1 cellular context compared by ENCODE assay signal in genomic region chr2:195406886-195407603, GRCh38.
TF ChIP-seq lines count a peak whose summit lies in the region.

No MANE protein-coding gene starts in this region.

TF ChIP-seq in SK-N-SH treated with all-trans-retinoic acid at 6 μM for 48 hours, 23 proteins besides CTCF, POLR2A, EP300 and RAD21 (continued from another document):
- TF ChIP-seq, protein P1, sequence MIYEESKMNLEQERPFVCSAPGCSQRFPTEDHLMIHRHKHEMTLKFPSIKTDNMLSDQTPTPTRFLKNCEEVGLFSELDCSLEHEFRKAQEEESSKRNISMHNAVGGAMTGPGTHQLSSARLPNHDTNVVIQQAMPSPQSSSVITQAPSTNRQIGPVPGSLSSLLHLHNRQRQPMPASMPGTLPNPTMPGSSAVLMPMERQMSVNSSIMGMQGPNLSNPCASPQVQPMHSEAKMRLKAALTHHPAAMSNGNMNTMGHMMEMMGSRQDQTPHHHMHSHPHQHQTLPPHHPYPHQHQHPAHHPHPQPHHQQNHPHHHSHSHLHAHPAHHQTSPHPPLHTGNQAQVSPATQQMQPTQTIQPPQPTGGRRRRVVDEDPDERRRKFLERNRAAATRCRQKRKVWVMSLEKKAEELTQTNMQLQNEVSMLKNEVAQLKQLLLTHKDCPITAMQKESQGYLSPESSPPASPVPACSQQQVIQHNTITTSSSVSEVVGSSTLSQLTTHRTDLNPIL (CRISPR knock-in tag; IDR thresholded peaks at IDR 0.05; ENCODE audit: low read depth) = no peak
- no peak for TF ChIP-seq CSDC2 (CRISPR knock-in tag; IDR thresholded peaks at IDR 0.05)
TF ChIP-seq in SK-N-SH treated with all-trans-retinoic acid at 6 μM for 48 hours: peak in this region for 0.
